8 cellular contexts compared by ENCODE assay signal in genomic region chr1:28246427-28246832, GRCh38. TPM values are rescaled to one million over a fixed set of nuclear protein-coding genes. Genes with fewer than 3 reads are reported as not detected.
DNase-seq lines count a peak whose midpoint lies in the region; ATAC-seq and TF ChIP-seq lines count a peak whose summit lies in the region.

No MANE protein-coding gene starts in this region.

- no peaks in the 10 kb centered on the region for H3K9me3 ChIP-seq in CD4-positive, alpha-beta memory T cell (ENCODE audit: control insufficient read depth in 1 of 2, low read length in 2 of 2)
- H3K9me3 ChIP-seq in HAP-1 (no peaks in the 10 kb centered on the region), sigmoid colon (no peaks in the 10 kb centered on the region)

- H3K36me3 ChIP-seq in CD4-positive, alpha-beta memory T cell (ENCODE audit: insufficient read depth, low read length): no peaks in the 10 kb centered on the region
- H3K36me3 ChIP-seq in HAP-1 (replicated peaks): no peaks in the 10 kb centered on the region
- H3K36me3 ChIP-seq in sigmoid colon: no peaks in the 10 kb centered on the region

- no peaks in the 10 kb centered on the region for H3K27me3 Mint-ChIP-seq in CD4-positive, alpha-beta memory T cell
- H3K27me3 Mint-ChIP-seq in T-helper 1 cell treated with Interleukin-12 subunit alpha and Interleukin-12 subunit beta and Interleukin-4 antibody, amounts not matched to agents 30 μg/mL and 1 μg/mL, for 36 hours (ENCODE audit: low read depth): no peaks in the 10 kb centered on the region

- H3K27ac ChIP-seq in CD4-positive, alpha-beta memory T cell (ENCODE audit: low read depth, low read length): peak overlapping the region; percentile 83
- H3K27ac ChIP-seq in sigmoid colon: peak overlapping the region; percentile 84 to 89 (median 86)

- POLR2A ChIA-PET in CD4-positive, alpha-beta memory T cell (lab: Charles Lee; ENCODE audit: partially characterized antibody): interaction anchor here (0.7 to 8.9 kb wide), 21 partner anchors 12 to 1012 kb away, joined by 3 to 197 read pairs (median 5); partner anchors contain the start of genes ATP5IF1, DNAJC8, EYA3 and GMEB1

- no peak for TF ChIP-seq POLR2A in sigmoid colon (IDR thresholded peaks at IDR 0.05)

- peaks cover 0 to 3% of the 10 kb centered on the region in 2 donors for H3K36me3 Mint-ChIP-seq in CD4-positive, alpha-beta memory T cell
- H3K36me3 Mint-ChIP-seq in T-helper 1 cell treated with Interleukin-12 subunit alpha and Interleukin-12 subunit beta and Interleukin-4 antibody, amounts not matched to agents 30 μg/mL and 1 μg/mL, for 36 hours (ENCODE audit: low read depth): no peaks in the 10 kb centered on the region

- TF ChIP-seq CTCF in fibroblast of pulmonary artery (IDR thresholded peaks at IDR 0.05; ENCODE audit: low read length, missing control alignments): no peak
- no peak for TF ChIP-seq CTCF in sigmoid colon (IDR thresholded peaks at IDR 0.05)

- no peaks in the 10 kb centered on the region for H3K9me3 Mint-ChIP-seq in CD4-positive, alpha-beta memory T cell
- H3K9me3 Mint-ChIP-seq in T-helper 1 cell treated with Interleukin-12 subunit alpha and Interleukin-12 subunit beta and Interleukin-4 antibody, amounts not matched to agents 30 μg/mL and 1 μg/mL, for 36 hours: no peaks in the 10 kb centered on the region

- DNase-seq in CD4-positive, alpha-beta memory T cell: peak; percentile 84 to 89 (median 87)
- DNase-seq in HAP-1 (ENCODE audit: low spot score in 2 of 2): no peak
- peak; percentile 62 for DNase-seq in fibroblast of pulmonary artery (ENCODE audit: low read depth)
- no peak for DNase-seq in sigmoid colon
- DNase-seq in SK-N-DZ (ENCODE audit: low spot score): no peak
- no peak for DNase-seq in nucleus accumbens (lab: John Stamatoyannopoulos, UW)

- in situ Hi-C loops in HAP-1 (cut with MboI; ENCODE audit: low sequenced_read_pairs): no loop called here

- H3K4me1 ChIP-seq in CD4-positive, alpha-beta memory T cell (ENCODE audit: insufficient read depth, low read length): peaks cover 67% of the 10 kb centered on the region
- peaks cover 29% of the 10 kb centered on the region for H3K4me1 ChIP-seq in HAP-1
- H3K4me1 ChIP-seq in sigmoid colon: peaks cover 0 to 32% (median 23%) of the 10 kb centered on the region in 4 donors

- no peak for ATAC-seq in HG02763 (IDR thresholded peaks at IDR 0.05; ENCODE audit: unreplicated experiment)

- peak overlapping the region; percentile 77 to 96 (median 90) for H3K4me3 Mint-ChIP-seq in CD4-positive, alpha-beta memory T cell
- peak overlapping the region; percentile 79 for H3K4me3 Mint-ChIP-seq in T-helper 1 cell treated with Interleukin-12 subunit alpha and Interleukin-12 subunit beta and Interleukin-4 antibody, amounts not matched to agents 30 μg/mL and 1 μg/mL, for 36 hours

- CTCF ChIA-PET in CD4-positive, alpha-beta memory T cell (lab: Charles Lee; ENCODE audit: partially characterized antibody): interaction anchor here (0.6 to 5.5 kb wide), 10 partner anchors 11 to 334 kb away, joined by 3 to 67 read pairs (median 4); partner anchors contain the start of genes ATP5IF1, DNAJC8 and SESN2

- 13 to 23% methylated on average over 11 of the region's 11 CpGs for WGBS in sigmoid colon, 2 donors

- intact Hi-C loops in CD4-positive, alpha-beta memory T cell (cut with micrococcal nuclease): loop anchor here (1.0 to 5.0 kb wide), 7 partner anchors 10 to 934 kb away; partner anchors contain the start of genes ATP5IF1, RNU11, SRSF4 and TRNAU1AP
- intact Hi-C loops in sigmoid colon (cut with DNase I): loop anchor here (5.0 to 10.0 kb wide), 5 partner anchors 81 to 488 kb away; partner anchors contain the start of genes MED18, PHACTR4 and YTHDF2

- no peaks in the 10 kb centered on the region for H3K27me3 ChIP-seq in CD4-positive, alpha-beta memory T cell (ENCODE audit: insufficient read depth, low read length)
- H3K27me3 ChIP-seq in HAP-1 (ENCODE audit: low read depth): no peaks in the 10 kb centered on the region
- H3K27me3 ChIP-seq in sigmoid colon: no peaks in the 10 kb centered on the region

- H3K4me3 ChIP-seq in CD4-positive, alpha-beta memory T cell (ENCODE audit: low read length in 2 of 2): peak overlapping the region; percentile 59 to 67
- peak overlapping the region; percentile 27 for H3K4me3 ChIP-seq in HAP-1
- peak overlapping the region; percentile 68 for H3K4me3 ChIP-seq in fibroblast of pulmonary artery (replicated peaks; ENCODE audit: low read depth, low read length)
- H3K4me3 ChIP-seq in sigmoid colon: peak overlapping the region; percentile 46 to 66 (median 56)

- TF ChIP-seq EP300 in sigmoid colon (IDR thresholded peaks at IDR 0.05): no peak

- peaks cover 39 to 68% (median 55%) of the 10 kb centered on the region in 4 donors for H3K4me1 Mint-ChIP-seq in CD4-positive, alpha-beta memory T cell
- peaks cover 48% of the 10 kb centered on the region for H3K4me1 Mint-ChIP-seq in T-helper 1 cell treated with Interleukin-12 subunit alpha and Interleukin-12 subunit beta and Interleukin-4 antibody, amounts not matched to agents 30 μg/mL and 1 μg/mL, for 36 hours (ENCODE audit: low read depth)

- H3K27ac Mint-ChIP-seq in CD4-positive, alpha-beta memory T cell: peak overlapping the region; percentile 88 to 99 (median 94)
- peak overlapping the region; percentile 85 for H3K27ac Mint-ChIP-seq in T-helper 1 cell treated with Interleukin-12 subunit alpha and Interleukin-12 subunit beta and Interleukin-4 antibody, amounts not matched to agents 30 μg/mL and 1 μg/mL, for 36 hours

RNA-seq across cellular contexts. Expression of gene ATP5IF1, which starts 10.5 kb away (rescaled TPM):
- total RNA-seq in CD4-positive, alpha-beta memory T cell: 100 to 1,000 TPM; 111 TPM
- polyA plus RNA-seq in CD4-positive, alpha-beta memory T cell: 100 to 1,000 TPM; 383 to 743 TPM
- total RNA-seq in sigmoid colon: 100 to 1,000 TPM; 167 to 260 (median 205) TPM
- polyA plus RNA-seq in sigmoid colon: 1,000 to 10,000 TPM in 1 of 3 donors, 100 to 1,000 TPM in 2; 663 to 1,120 (median 759) TPM
- 131 and 188 TPM in 2 replicates for polyA plus RNA-seq in SK-N-DZ (2014; cell fraction: cytosol; rRNA removed)
- 126 and 143 TPM in 2 replicates for polyA plus RNA-seq in SK-N-DZ (2014; cell fraction: nucleus; rRNA removed)

RNA-seq across cellular contexts. Expression of gene SESN2, which starts 12.9 kb away (rescaled TPM):
- total RNA-seq in CD4-positive, alpha-beta memory T cell: 1 to 10 TPM; 5.7 to 6.4 TPM
- 1 to 10 TPM; 3.5 to 7.6 TPM for polyA plus RNA-seq in CD4-positive, alpha-beta memory T cell
- 1 to 10 TPM; 4.9 to 6.3 (median 5.9) TPM for total RNA-seq in sigmoid colon
- 10 to 100 TPM; 12.9 to 36.5 (median 16.8) TPM for polyA plus RNA-seq in sigmoid colon
- polyA plus RNA-seq in SK-N-DZ (2014; cell fraction: cytosol; rRNA removed): 4.8 and 5.8 TPM in 2 replicates
- 4.2 and 4.5 TPM in 2 replicates for polyA plus RNA-seq in SK-N-DZ (2014; cell fraction: nucleus; rRNA removed)

RNA-seq across cellular contexts. Expression of gene DNAJC8, which starts 13.6 kb away (rescaled TPM):
- 10 to 100 TPM; 71.5 to 78.1 TPM for total RNA-seq in CD4-positive, alpha-beta memory T cell
- polyA plus RNA-seq in CD4-positive, alpha-beta memory T cell: 100 to 1,000 TPM; 148 to 199 TPM
- 10 to 100 TPM; 87.8 to 94.3 (median 94.2) TPM for total RNA-seq in sigmoid colon
- polyA plus RNA-seq in sigmoid colon: 10 to 100 TPM; 64.5 to 79.3 (median 73.2) TPM
- 97.1 and 122 TPM in 2 replicates for polyA plus RNA-seq in SK-N-DZ (2014; cell fraction: cytosol; rRNA removed)
- 91.4 and 99.0 TPM in 2 replicates for polyA plus RNA-seq in SK-N-DZ (2014; cell fraction: nucleus; rRNA removed)

Comparison
In these comparisons a context has a peak if more than half of its experiments do, and no peak if none do; other contexts are left out.
1. DNase-seq: peak in CD4-positive, alpha-beta memory T cell (5 of 5) and fibroblast of pulmonary artery (single experiment); none in HAP-1 (0 of 2), sigmoid colon (single experiment), SK-N-DZ (single experiment) and nucleus accumbens (0 of 56).
2. Peak in every context shown above with its lines, with median percentiles within 50 percentile points of each other: H3K4me3 ChIP-seq.